Comparison of ENCODE assay signal across 9 cellular contexts in genomic region chr1:115829023-115829674, GRCh38. TPM values are rescaled to one million over a fixed set of nuclear protein-coding genes. Genes with fewer than 3 reads are reported as not detected.
DNase-seq lines count a peak whose midpoint lies in the region; ATAC-seq and TF ChIP-seq lines count a peak whose summit lies in the region.
"Had no signal": no experiment of that assay in that cellular context is flagged by ENCODE, and none has a peak within 500 bp of the region (broad histone marks: within the 10 kb centered on the region; RNA-seq: fewer than 3 reads in every experiment).

No MANE protein-coding gene starts in this region.

- H3K79me2 ChIP-seq in H9 (ENCODE audit: insufficient read depth, low read length) (no peaks in the 10 kb centered on the region), hepatocyte (no peaks in the 10 kb centered on the region)

- no peak overlapping the region for H3K23ac ChIP-seq in H9 (ENCODE audit: insufficient read length, low read depth, low read length)

- H3K4me2 ChIP-seq in H9 (ENCODE audit: insufficient read depth, insufficient read length, low read length) (peak overlapping the region; percentile 73), hepatocyte (peak overlapping the region; percentile 94), skeletal muscle satellite cell (ENCODE audit: low read length) (peak overlapping the region; percentile 75)

- H3K4me3 ChIP-seq in hepatocyte (peak overlapping the region; percentile 48), skeletal muscle satellite cell (ENCODE audit: low read length) (peak overlapping the region; percentile 60)

- peaks cover 28 to 39% of the 10 kb centered on the region in 2 experiments for H3K4me1 Mint-ChIP-seq in H9
- peaks cover 3% of the 10 kb centered on the region for H3K4me1 Mint-ChIP-seq in activated naive CD8-positive, alpha-beta T cell treated with anti-CD3 and anti-CD28 coated beads, Interleukin-2, amount 10 ng/mL, durations not matched to agents 7 days and 5 days

- peak overlapping the region; percentile 60 to 80 for H3K4me3 Mint-ChIP-seq in H9
- peak overlapping the region; percentile 52 for H3K4me3 Mint-ChIP-seq in activated naive CD8-positive, alpha-beta T cell treated with anti-CD3 and anti-CD28 coated beads, Interleukin-2, amount 10 ng/mL, durations not matched to agents 7 days and 5 days

- no peaks in the 10 kb centered on the region; a peak in 1 of 5 replicates for H3K9me3 Mint-ChIP-seq in H9
- H3K9me3 Mint-ChIP-seq in activated naive CD8-positive, alpha-beta T cell treated with anti-CD3 and anti-CD28 coated beads, Interleukin-2, amount 10 ng/mL, durations not matched to agents 7 days and 5 days = no peaks in the 10 kb centered on the region

- H3K4ac ChIP-seq in H9 (ENCODE audit: low read depth, low read length) = no peak overlapping the region

- no peak overlapping the region for H4K8ac ChIP-seq in H9 (replicated peaks; ENCODE audit: insufficient read length, low read depth, low read length)

- WGBS in H9 (ENCODE audit: extremely low coverage, insufficient read length, low lambda C conversion rate) = no CpG with 5 or more reads among the region's 20 CpGs
- 71% methylated on average over 20 of the region's 20 CpGs for WGBS in hepatocyte (ENCODE audit: low lambda C conversion rate, missing lambda C conversion rate)

- H3K36me3 ChIP-seq in hepatocyte (replicated peaks; ENCODE audit: insufficient read depth, low read depth) = no peaks in the 10 kb centered on the region
- H3K36me3 ChIP-seq in skeletal muscle satellite cell (ENCODE audit: insufficient read depth, low read length) = no peaks in the 10 kb centered on the region

- H3K23me2 ChIP-seq in H9 (ENCODE audit: insufficient read length, low read depth, low read length, poor library complexity, severe bottlenecking) = peaks cover 9% of the 10 kb centered on the region

- no peak for ATAC-seq in activated naive CD8-positive, alpha-beta T cell treated with anti-CD3 and anti-CD28 coated beads, Interleukin-2, amount 10 ng/mL, durations not matched to agents 7 days and 5 days (ENCODE audit: low read depth)
- no peak for ATAC-seq in GM19328 (IDR thresholded peaks at IDR 0.05; ENCODE audit: unreplicated experiment)

- no peak overlapping the region for H2BK12ac ChIP-seq in H9 (ENCODE audit: insufficient read length, low read depth, low read length)

- no peak overlapping the region for H2BK120ac ChIP-seq in H9 (ENCODE audit: low read depth, low read length, poor library complexity, severe bottlenecking)

- no peak overlapping the region for H3K27ac Mint-ChIP-seq in H9
- no peak overlapping the region for H3K27ac Mint-ChIP-seq in activated naive CD8-positive, alpha-beta T cell treated with anti-CD3 and anti-CD28 coated beads, Interleukin-2, amount 10 ng/mL, durations not matched to agents 7 days and 5 days

- H4K20me1 ChIP-seq in H9 (ENCODE audit: control insufficient read depth, insufficient read depth, insufficient read length) (no peaks in the 10 kb centered on the region), hepatocyte (ENCODE audit: insufficient read depth, poor library complexity, severe bottlenecking) (no peaks in the 10 kb centered on the region)

- no peak overlapping the region for H2AK5ac ChIP-seq in H9 (ENCODE audit: insufficient read length, low read length)

- no peaks in the 10 kb centered on the region; the same call in 1 of the 2 replicates for H3K4me1 ChIP-seq in H9 (ENCODE audit: insufficient read depth, low read length)
- peaks cover 5% of the 10 kb centered on the region for H3K4me1 ChIP-seq in hepatocyte (ENCODE audit: insufficient read depth)
- peaks cover 14% of the 10 kb centered on the region for H3K4me1 ChIP-seq in skeletal muscle satellite cell (ENCODE audit: control insufficient read depth, insufficient read depth, low read length)

- POLR2A ChIA-PET in activated naive CD8-positive, alpha-beta T cell treated with anti-CD3 and anti-CD28 coated beads, Interleukin-2, amount 10 ng/mL, durations not matched to agents 7 days and 5 days (lab: Charles Lee) = no interaction called here

- H3K36me3 Mint-ChIP-seq in H9 (ENCODE audit: insufficient read depth in 1 of 3, low read depth in 3 of 3) = no peaks in the 10 kb centered on the region
- no peaks in the 10 kb centered on the region for H3K36me3 Mint-ChIP-seq in activated naive CD8-positive, alpha-beta T cell treated with anti-CD3 and anti-CD28 coated beads, Interleukin-2, amount 10 ng/mL, durations not matched to agents 7 days and 5 days

- H2AFZ ChIP-seq in H9 (ENCODE audit: low read length) (no peak overlapping the region), hepatocyte (peak overlapping the region; percentile 84)

- H3K9me2 ChIP-seq in hepatocyte (replicated peaks; ENCODE audit: insufficient read depth) = no peaks in the 10 kb centered on the region

- no peak overlapping the region for H3K18ac ChIP-seq in H9 (ENCODE audit: insufficient read length, low read depth, low read length)

- H3K9ac ChIP-seq in H9 (ENCODE audit: extremely low read depth, insufficient read length, low read length) (no peak overlapping the region), skeletal muscle satellite cell (ENCODE audit: low read depth, low read length) (peak overlapping the region; percentile 29)

- H3T11ph ChIP-seq in H9 (ENCODE audit: low read length) = no peak overlapping the region

- no peak overlapping the region for H2BK5ac ChIP-seq in H9 (ENCODE audit: insufficient read length, low read length)

- H4K5ac ChIP-seq in H9 (ENCODE audit: insufficient read length, low read depth, low read length) = no peak overlapping the region

- peak; percentile 88 for DNase-seq in A172 (ENCODE audit: low spot score)
- DNase-seq in H9 = no peak
- DNase-seq in activated naive CD8-positive, alpha-beta T cell treated with anti-CD3 and anti-CD28 coated beads, Interleukin-2, amount 10 ng/mL, durations not matched to agents 7 days and 5 days = no peak
- peak; percentile 74 for DNase-seq in hepatocyte (ENCODE audit: low spot score)
- DNase-seq in effector CD4-positive, alpha-beta T cell = no peak
- DNase-seq in NCI-H2029 treated with DMSO at 0.1 percent for 48 hours (lab: John Stamatoyannopoulos, UW) = no peak

- no peak overlapping the region for H2BK15ac ChIP-seq in H9 (ENCODE audit: low read depth, low read length)

- H3K56ac ChIP-seq in H9 (ENCODE audit: insufficient read length, low read depth, low read length) = no peak overlapping the region

- H3K79me1 ChIP-seq in H9 (ENCODE audit: insufficient read depth, low read depth, low read length, poor library complexity, severe bottlenecking) = no peaks in the 10 kb centered on the region

- H3K27me3 Mint-ChIP-seq in H9 (ENCODE audit: low read depth) = peaks cover 32% of the 10 kb centered on the region
- H3K27me3 Mint-ChIP-seq in activated naive CD8-positive, alpha-beta T cell treated with anti-CD3 and anti-CD28 coated beads, Interleukin-2, amount 10 ng/mL, durations not matched to agents 7 days and 5 days = peaks cover 42% of the 10 kb centered on the region

- TF ChIP-seq CTCF in H9 (conservative IDR thresholded peaks at IDR 0.05) = no peak
- TF ChIP-seq CTCF in hepatocyte (IDR thresholded peaks at IDR 0.05; ENCODE audit: poor library complexity) = no peak

- no peak overlapping the region for H3K27ac ChIP-seq in H9 (ENCODE audit: insufficient read length, low read depth, low read length)
- peak overlapping the region; percentile 74 for H3K27ac ChIP-seq in hepatocyte

- no peaks in the 10 kb centered on the region; the same call in 1 of the 2 replicates for H3K27me3 ChIP-seq in H9 (ENCODE audit: insufficient read depth, low read length)
- H3K27me3 ChIP-seq in hepatocyte = peaks cover 24% of the 10 kb centered on the region
- peaks cover 11% of the 10 kb centered on the region for H3K27me3 ChIP-seq in skeletal muscle satellite cell (ENCODE audit: control insufficient read depth, insufficient read depth, low read length)

- H3K14ac ChIP-seq in H9 (ENCODE audit: insufficient read depth, low read length) = no peak overlapping the region; the same call in 1 of the 2 replicates

- H3K9me3 ChIP-seq in H9 (ENCODE audit: control insufficient read depth, low read depth, low read length) = no peaks in the 10 kb centered on the region
- no peaks in the 10 kb centered on the region for H3K9me3 ChIP-seq in hepatocyte (ENCODE audit: low read depth)
- no peaks in the 10 kb centered on the region for H3K9me3 ChIP-seq in skeletal muscle satellite cell (replicated peaks; ENCODE audit: low read length)

- no peak overlapping the region for H4K91ac ChIP-seq in H9 (ENCODE audit: insufficient read length, low read depth, low read length)

- H2BK20ac ChIP-seq in H9 (ENCODE audit: low read depth, low read length, poor library complexity, severe bottlenecking) = no peak overlapping the region

RNA-seq across cellular contexts. Expression of gene NHLH2, which starts 11.8 kb away (rescaled TPM):
- total RNA-seq in A172 (2014; rRNA removed; shearing (Covaris generic)) = 0.07 TPM in 1 of 2 replicates, not detected in the other
- total RNA-seq in H9 (2021) (1.1 and 1.2 TPM in 2 replicates), hepatocyte (not detected in 2 replicates)
- not detected for total RNA-seq in activated naive CD8-positive, alpha-beta T cell treated with anti-CD3 and anti-CD28 coated beads, Interleukin-2, amount 10 ng/mL, durations not matched to agents 7 days and 5 days
- 0.02 and 0.49 TPM in 2 replicates for polyA plus RNA-seq in hepatocyte
- 0.22 TPM in 1 of 2 replicates, not detected in the other for total RNA-seq in skeletal muscle satellite cell (2012; rRNA removed)
- total RNA-seq: urinary bladder had no signal
- polyA plus RNA-seq: urinary bladder had no signal

Comparison
In these comparisons a context has a peak if more than half of its experiments do, and no peak if none do; other contexts are left out.
1. DNase-seq: peak in A172 (single experiment) and hepatocyte (single experiment); none in H9 (single experiment), activated naive CD8-positive, alpha-beta T cell treated with anti-CD3 and anti-CD28 coated beads, Interleukin-2, amount 10 ng/mL, durations not matched to agents 7 days and 5 days (single experiment), effector CD4-positive, alpha-beta T cell (single experiment) and NCI-H2029 treated with DMSO at 0.1 percent for 48 hours (single experiment).
2. Peak in every context shown above with its lines, with median percentiles within 50 percentile points of each other: H3K4me2 ChIP-seq.